8 cellular contexts compared by ENCODE assay signal in genomic region chr19:52369463-52370340, GRCh38. TPM values are rescaled to one million over a fixed set of nuclear protein-coding genes. Genes with fewer than 3 reads are reported as not detected.
DNase-seq lines count a peak whose midpoint lies in the region; TF ChIP-seq lines count a peak whose summit lies in the region.

TSS of gene ZNF880 (plus strand) at chr19:52369923. CDS start at chr19:52369966, 43 bp downstream.

- peaks cover 42% of the 10 kb centered on the region for H3K9me3 ChIP-seq in mononuclear cell (ENCODE audit: low read depth, low read length)

- peak within 1 kb of the TSS; percentile 71 for H3K4me3 ChIP-seq in mononuclear cell (ENCODE audit: low read length)

- H3K4me1 ChIP-seq in mononuclear cell (ENCODE audit: insufficient read depth, low read length), result peaks cover 4% of the 10 kb centered on the region

- CTCF ChIA-PET in HEK293T (lab: Yijun Ruan, JAX), result no interaction called here

- peak within 1 kb of the TSS; percentile 91 for H3K27ac ChIP-seq in epithelial cell of prostate

- no peaks in the 10 kb centered on the region for H3K27me3 ChIP-seq in mononuclear cell (ENCODE audit: insufficient read depth, low read length)

- POLR2A ChIA-PET in HEK293T (lab: Yijun Ruan, JAX), result no interaction called here

- peak; percentile 93 for DNase-seq in D341Med (ENCODE audit: low spot score)
- DNase-seq in HEK293T (ENCODE audit: extremely low spot score), result peak; percentile 50
- DNase-seq in NCI-H748 (lab: John Stamatoyannopoulos, UW; ENCODE audit: unreplicated experiment), result peak; percentile 98
- peak; percentile 88 for DNase-seq in activated T-cell treated with anti-CD3 and anti-CD28 coated beads for 48 hours (ENCODE audit: low read depth)
- peak; percentile 34 for DNase-seq in epithelial cell of prostate (ENCODE audit: low read depth, low spot score)
- DNase-seq in stimulated activated CD8-positive, alpha-beta memory T cell treated with anti-CD3 and anti-CD28 coated beads, Interleukin-15, amount 100 ng/mL, for 48 hours (ENCODE audit: low read depth in 2 of 2), result peak; percentile 80 to 83
- DNase-seq in Kasumi-1 (lab: John Stamatoyannopoulos, UW), result no peak

TF ChIP-seq in HEK293T, 16 proteins besides CTCF, POLR2A, EP300 and RAD21:
- no peak for TF ChIP-seq TARDBP (IDR thresholded peaks at IDR 0.05)
- peak; percentile 72 for TF ChIP-seq L3MBTL2 (conservative IDR thresholded peaks at IDR 0.05)
- TF ChIP-seq NFRKB (IDR thresholded peaks at IDR 0.05), result no peak
- no peak for TF ChIP-seq PKNOX1 (IDR thresholded peaks at IDR 0.05)

RNA-seq across cellular contexts. Expression of gene ZNF880, which starts in this region (rescaled TPM):
- total RNA-seq in mononuclear cell, result 15.6 TPM

Comparison
In these comparisons a context has a peak if more than half of its experiments do, and no peak if none do; other contexts are left out.
1. DNase-seq: peak in D341Med (single experiment), HEK293T (single experiment), NCI-H748 (single experiment), activated T-cell treated with anti-CD3 and anti-CD28 coated beads for 48 hours (single experiment), epithelial cell of prostate (single experiment) and stimulated activated CD8-positive, alpha-beta memory T cell treated with anti-CD3 and anti-CD28 coated beads, Interleukin-15, amount 100 ng/mL, for 48 hours (2 of 2); none in Kasumi-1 (0 of 2).